ENCODE assay signal across 1 cellular context in the genomic region with DNA sequence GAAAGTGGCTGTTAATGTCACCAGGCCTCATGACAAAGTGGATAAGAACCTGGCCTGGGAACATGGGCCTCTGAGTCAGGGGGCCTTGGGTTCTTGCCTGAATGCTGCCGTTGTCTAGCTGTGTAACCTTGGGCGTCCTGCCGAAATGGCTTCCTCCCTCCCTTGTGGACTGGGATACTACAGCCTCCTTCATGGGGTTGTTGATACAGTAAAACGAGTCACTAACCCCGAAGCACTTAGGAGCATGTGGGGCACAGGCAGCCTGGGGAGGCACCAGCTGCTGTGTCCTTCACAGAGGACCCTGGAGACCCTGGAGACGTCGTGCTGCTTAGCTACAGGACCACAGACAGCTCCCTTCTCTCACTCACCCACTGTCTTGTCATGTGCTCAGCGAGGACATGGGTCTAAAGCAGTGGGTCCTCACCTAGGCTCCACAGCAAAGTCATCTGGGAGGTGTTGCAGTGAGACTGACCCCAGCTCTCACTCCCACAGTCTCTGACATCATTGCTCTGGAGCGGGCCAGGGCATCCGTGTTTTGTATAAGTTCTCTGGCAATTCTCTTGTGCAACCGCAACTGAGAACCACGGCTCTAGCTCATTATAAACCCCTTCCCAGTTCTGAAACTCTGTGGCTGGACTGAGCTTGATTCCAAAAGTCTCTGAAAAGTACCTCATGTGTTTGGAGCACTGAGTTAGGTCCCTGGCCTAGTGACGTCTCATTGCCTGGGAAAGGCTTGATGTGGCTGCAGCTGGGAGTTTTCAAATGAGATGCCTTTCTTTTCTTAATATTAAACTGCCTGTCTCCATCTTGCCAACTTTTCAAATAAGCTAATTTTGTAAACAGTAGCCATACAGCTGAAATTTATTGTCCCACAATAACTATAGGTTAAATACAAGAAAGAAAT.
TF ChIP-seq lines count a peak whose summit lies in the region.

No MANE protein-coding gene starts in this region.

TF ChIP-seq in HepG2, 621 proteins besides CTCF, POLR2A, EP300 and RAD21 (continued from another document and continues in another):
- TF ChIP-seq SMAD3 (CRISPR knock-in tag; IDR thresholded peaks at IDR 0.05) = no peak
- 0 out of 2 replicates have a peak, but pooled peaks have one; percentile 56 for TF ChIP-seq ZNF251 (CRISPR knock-in tag; IDR thresholded peaks at IDR 0.05)
- no peak for TF ChIP-seq ZNF841 (CRISPR knock-in tag; IDR thresholded peaks at IDR 0.05; ENCODE audit: borderline replicate concordance)
- TF ChIP-seq, protein P1, sequence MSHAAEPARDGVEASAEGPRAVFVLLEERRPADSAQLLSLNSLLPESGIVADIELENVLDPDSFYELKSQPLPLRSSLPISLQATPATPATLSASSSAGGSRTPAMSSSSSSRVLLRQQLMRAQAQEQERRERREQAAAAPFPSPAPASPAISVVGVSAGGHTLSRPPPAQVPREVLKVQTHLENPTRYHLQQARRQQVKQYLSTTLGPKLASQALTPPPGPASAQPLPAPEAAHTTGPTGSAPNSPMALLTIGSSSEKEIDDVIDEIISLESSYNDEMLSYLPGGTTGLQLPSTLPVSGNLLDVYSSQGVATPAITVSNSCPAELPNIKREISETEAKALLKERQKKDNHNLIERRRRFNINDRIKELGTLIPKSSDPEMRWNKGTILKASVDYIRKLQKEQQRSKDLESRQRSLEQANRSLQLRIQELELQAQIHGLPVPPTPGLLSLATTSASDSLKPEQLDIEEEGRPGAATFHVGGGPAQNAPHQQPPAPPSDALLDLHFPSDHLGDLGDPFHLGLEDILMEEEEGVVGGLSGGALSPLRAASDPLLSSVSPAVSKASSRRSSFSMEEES (CRISPR knock-in tag; IDR thresholded peaks at IDR 0.05) = 0 out of 2 replicates have a peak, but pooled peaks have one; percentile 8
- TF ChIP-seq, protein P2, sequence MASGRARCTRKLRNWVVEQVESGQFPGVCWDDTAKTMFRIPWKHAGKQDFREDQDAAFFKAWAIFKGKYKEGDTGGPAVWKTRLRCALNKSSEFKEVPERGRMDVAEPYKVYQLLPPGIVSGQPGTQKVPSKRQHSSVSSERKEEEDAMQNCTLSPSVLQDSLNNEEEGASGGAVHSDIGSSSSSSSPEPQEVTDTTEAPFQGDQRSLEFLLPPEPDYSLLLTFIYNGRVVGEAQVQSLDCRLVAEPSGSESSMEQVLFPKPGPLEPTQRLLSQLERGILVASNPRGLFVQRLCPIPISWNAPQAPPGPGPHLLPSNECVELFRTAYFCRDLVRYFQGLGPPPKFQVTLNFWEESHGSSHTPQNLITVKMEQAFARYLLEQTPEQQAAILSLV (CRISPR knock-in tag; IDR thresholded peaks at IDR 0.05; ENCODE audit: borderline replicate concordance) = 0 out of 2 replicates have a peak, but pooled peaks have one; percentile 49
- TF ChIP-seq HCFC1 (IDR thresholded peaks at IDR 0.05; ENCODE audit: low read depth, low read length) = no peak
- no peak for TF ChIP-seq ZNF839 (CRISPR knock-in tag; IDR thresholded peaks at IDR 0.05; ENCODE audit: borderline replicate concordance)
- TF ChIP-seq DPF2 (CRISPR knock-in tag; IDR thresholded peaks at IDR 0.05; ENCODE audit: borderline replicate concordance, low read depth) = no peak
- TF ChIP-seq, protein P3, sequence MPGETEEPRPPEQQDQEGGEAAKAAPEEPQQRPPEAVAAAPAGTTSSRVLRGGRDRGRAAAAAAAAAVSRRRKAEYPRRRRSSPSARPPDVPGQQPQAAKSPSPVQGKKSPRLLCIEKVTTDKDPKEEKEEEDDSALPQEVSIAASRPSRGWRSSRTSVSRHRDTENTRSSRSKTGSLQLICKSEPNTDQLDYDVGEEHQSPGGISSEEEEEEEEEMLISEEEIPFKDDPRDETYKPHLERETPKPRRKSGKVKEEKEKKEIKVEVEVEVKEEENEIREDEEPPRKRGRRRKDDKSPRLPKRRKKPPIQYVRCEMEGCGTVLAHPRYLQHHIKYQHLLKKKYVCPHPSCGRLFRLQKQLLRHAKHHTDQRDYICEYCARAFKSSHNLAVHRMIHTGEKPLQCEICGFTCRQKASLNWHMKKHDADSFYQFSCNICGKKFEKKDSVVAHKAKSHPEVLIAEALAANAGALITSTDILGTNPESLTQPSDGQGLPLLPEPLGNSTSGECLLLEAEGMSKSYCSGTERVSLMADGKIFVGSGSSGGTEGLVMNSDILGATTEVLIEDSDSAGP (CRISPR knock-in tag; IDR thresholded peaks at IDR 0.05; ENCODE audit: borderline replicate concordance) = peak; percentile 23; the same call in 1 of the 2 replicates
- 0 out of 2 replicates have a peak, but pooled peaks have one; percentile 34 for TF ChIP-seq KLF11 (CRISPR knock-in tag; IDR thresholded peaks at IDR 0.05)
- TF ChIP-seq RFXAP (CRISPR knock-in tag; IDR thresholded peaks at IDR 0.05; ENCODE audit: borderline replicate concordance) = peak; percentile 36; the same call in 1 of the 2 replicates
- TF ChIP-seq SOX6 (IDR thresholded peaks at IDR 0.05) = no peak
- TF ChIP-seq SOX6 (CRISPR knock-in tag; IDR thresholded peaks at IDR 0.05) = 0 out of 2 replicates have a peak, but pooled peaks have one; percentile 16
- no peak for TF ChIP-seq NFIC (IDR thresholded peaks at IDR 0.05; ENCODE audit: low read length)
- TF ChIP-seq ZFX (CRISPR knock-in tag; IDR thresholded peaks at IDR 0.05; ENCODE audit: low read depth) = peak; percentile 54
- peak; percentile 63 for TF ChIP-seq FOXO1 (CRISPR knock-in tag; IDR thresholded peaks at IDR 0.05)
- TF ChIP-seq GATAD2A (CRISPR knock-in tag; IDR thresholded peaks at IDR 0.05) = 0 out of 2 replicates have a peak, but pooled peaks have one; percentile 20
- TF ChIP-seq, protein P4, sequence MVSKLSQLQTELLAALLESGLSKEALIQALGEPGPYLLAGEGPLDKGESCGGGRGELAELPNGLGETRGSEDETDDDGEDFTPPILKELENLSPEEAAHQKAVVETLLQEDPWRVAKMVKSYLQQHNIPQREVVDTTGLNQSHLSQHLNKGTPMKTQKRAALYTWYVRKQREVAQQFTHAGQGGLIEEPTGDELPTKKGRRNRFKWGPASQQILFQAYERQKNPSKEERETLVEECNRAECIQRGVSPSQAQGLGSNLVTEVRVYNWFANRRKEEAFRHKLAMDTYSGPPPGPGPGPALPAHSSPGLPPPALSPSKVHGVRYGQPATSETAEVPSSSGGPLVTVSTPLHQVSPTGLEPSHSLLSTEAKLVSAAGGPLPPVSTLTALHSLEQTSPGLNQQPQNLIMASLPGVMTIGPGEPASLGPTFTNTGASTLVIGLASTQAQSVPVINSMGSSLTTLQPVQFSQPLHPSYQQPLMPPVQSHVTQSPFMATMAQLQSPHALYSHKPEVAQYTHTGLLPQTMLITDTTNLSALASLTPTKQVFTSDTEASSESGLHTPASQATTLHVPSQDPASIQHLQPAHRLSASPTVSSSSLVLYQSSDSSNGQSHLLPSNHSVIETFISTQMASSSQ (IDR thresholded peaks at IDR 0.05; ENCODE audit: low read depth) = no peak
- TF ChIP-seq, protein P4 (CRISPR knock-in tag; IDR thresholded peaks at IDR 0.05; ENCODE audit: borderline replicate concordance) = peak; percentile 48; the same call in 1 of the 2 replicates
- TF ChIP-seq NR3C1 (CRISPR knock-in tag; IDR thresholded peaks at IDR 0.05) = no peak
- TF ChIP-seq ZNF501 (CRISPR knock-in tag; IDR thresholded peaks at IDR 0.05) = peak; percentile 49; the same call in 1 of the 2 replicates
- TF ChIP-seq, protein P5, sequence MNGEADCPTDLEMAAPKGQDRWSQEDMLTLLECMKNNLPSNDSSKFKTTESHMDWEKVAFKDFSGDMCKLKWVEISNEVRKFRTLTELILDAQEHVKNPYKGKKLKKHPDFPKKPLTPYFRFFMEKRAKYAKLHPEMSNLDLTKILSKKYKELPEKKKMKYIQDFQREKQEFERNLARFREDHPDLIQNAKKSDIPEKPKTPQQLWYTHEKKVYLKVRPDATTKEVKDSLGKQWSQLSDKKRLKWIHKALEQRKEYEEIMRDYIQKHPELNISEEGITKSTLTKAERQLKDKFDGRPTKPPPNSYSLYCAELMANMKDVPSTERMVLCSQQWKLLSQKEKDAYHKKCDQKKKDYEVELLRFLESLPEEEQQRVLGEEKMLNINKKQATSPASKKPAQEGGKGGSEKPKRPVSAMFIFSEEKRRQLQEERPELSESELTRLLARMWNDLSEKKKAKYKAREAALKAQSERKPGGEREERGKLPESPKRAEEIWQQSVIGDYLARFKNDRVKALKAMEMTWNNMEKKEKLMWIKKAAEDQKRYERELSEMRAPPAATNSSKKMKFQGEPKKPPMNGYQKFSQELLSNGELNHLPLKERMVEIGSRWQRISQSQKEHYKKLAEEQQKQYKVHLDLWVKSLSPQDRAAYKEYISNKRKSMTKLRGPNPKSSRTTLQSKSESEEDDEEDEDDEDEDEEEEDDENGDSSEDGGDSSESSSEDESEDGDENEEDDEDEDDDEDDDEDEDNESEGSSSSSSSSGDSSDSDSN (CRISPR knock-in tag; IDR thresholded peaks at IDR 0.05) = peak; percentile 40; the same call in 1 of the 2 replicates
- TF ChIP-seq KMT2B (CRISPR knock-in tag; IDR thresholded peaks at IDR 0.05) = peak; percentile 50; the same call in 1 of the 2 replicates
- TF ChIP-seq, protein P6, sequence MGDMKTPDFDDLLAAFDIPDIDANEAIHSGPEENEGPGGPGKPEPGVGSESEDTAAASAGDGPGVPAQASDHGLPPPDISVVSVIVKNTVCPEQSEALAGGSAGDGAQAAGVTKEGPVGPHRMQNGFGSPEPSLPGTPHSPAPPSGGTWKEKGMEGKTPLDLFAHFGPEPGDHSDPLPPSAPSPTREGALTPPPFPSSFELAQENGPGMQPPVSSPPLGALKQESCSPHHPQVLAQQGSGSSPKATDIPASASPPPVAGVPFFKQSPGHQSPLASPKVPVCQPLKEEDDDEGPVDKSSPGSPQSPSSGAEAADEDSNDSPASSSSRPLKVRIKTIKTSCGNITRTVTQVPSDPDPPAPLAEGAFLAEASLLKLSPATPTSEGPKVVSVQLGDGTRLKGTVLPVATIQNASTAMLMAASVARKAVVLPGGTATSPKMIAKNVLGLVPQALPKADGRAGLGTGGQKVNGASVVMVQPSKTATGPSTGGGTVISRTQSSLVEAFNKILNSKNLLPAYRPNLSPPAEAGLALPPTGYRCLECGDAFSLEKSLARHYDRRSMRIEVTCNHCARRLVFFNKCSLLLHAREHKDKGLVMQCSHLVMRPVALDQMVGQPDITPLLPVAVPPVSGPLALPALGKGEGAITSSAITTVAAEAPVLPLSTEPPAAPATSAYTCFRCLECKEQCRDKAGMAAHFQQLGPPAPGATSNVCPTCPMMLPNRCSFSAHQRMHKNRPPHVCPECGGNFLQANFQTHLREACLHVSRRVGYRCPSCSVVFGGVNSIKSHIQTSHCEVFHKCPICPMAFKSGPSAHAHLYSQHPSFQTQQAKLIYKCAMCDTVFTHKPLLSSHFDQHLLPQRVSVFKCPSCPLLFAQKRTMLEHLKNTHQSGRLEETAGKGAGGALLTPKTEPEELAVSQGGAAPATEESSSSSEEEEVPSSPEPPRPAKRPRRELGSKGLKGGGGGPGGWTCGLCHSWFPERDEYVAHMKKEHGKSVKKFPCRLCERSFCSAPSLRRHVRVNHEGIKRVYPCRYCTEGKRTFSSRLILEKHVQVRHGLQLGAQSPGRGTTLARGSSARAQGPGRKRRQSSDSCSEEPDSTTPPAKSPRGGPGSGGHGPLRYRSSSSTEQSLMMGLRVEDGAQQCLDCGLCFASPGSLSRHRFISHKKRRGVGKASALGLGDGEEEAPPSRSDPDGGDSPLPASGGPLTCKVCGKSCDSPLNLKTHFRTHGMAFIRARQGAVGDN (CRISPR knock-in tag; IDR thresholded peaks at IDR 0.05) = peak; percentile 76
- TF ChIP-seq TGIF2 (CRISPR knock-in tag; IDR thresholded peaks at IDR 0.05) = peak; percentile 34; the same call in 1 of the 2 replicates
- no peak for TF ChIP-seq ELF1 (CRISPR knock-in tag; IDR thresholded peaks at IDR 0.05)
